In the genomic region with DNA sequence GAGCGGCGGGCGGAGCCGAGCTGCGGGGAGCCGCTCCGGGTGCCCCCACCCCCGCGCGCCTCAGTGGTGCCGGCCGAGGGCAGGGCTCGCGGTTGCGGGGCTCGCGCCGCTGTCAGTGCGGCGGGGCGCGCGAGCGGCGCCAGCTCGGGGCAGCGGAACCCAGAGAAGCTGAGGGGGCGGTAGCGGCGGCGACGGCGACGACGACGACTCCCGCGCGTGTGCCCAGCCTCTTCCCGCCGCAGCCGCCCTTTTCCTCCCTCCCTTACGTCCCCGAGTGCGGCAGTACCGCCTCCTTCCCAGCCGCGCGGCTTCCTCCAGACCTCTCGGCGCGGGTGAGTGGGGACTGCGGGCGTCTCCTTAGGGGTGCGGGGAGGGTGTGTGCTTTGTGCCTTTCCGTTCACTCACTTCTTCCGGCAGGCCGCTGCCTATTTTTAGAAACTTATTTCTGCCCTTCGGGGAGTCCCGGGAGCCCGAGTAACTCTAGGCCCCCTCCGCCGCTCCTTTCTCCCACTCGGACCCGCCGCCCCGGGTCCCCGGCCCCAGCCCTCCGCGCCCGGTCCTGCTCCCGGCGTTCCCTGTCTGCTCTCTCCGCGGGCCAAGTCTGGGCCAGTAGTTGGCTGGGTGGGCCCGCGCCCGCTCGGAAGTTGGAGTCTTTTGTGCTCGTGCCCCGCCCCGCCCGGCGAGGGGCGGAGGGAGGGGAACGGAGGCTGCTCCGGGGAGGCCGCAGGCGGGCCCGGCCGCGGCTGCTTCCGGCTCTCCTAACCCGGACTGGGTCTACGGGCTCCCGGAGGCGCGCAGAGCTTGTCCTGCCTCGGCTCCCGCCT, we compare ENCODE assay signal across 8 cellular contexts. TPM values are rescaled to one million over a fixed set of nuclear protein-coding genes. Genes with fewer than 3 reads are reported as not detected.
DNase-seq lines count a peak whose midpoint lies in the region; ATAC-seq and TF ChIP-seq lines count a peak whose summit lies in the region.

A gene (plus strand): TSS at position 112 of the 824 bp plus-strand sequence. CDS start 78,164 bp downstream, outside the sequence.

- H3K4me1 Mint-ChIP-seq in CD8-positive, alpha-beta T cell (ENCODE audit: low read depth): peaks cover 68% of the 10 kb centered on the region
- peaks cover 59% of the 10 kb centered on the region for H3K4me1 Mint-ChIP-seq in activated CD8-positive, alpha-beta memory T cell treated with anti-CD3 and anti-CD28 coated beads, Interleukin-2, amount 10 ng/mL, durations not matched to agents 7 days and 5 days

- H3K27ac Mint-ChIP-seq in CD8-positive, alpha-beta T cell: peak within 1 kb of the TSS; percentile 98
- H3K27ac Mint-ChIP-seq in activated CD8-positive, alpha-beta memory T cell treated with anti-CD3 and anti-CD28 coated beads, Interleukin-2, amount 10 ng/mL, durations not matched to agents 7 days and 5 days: peak within 1 kb of the TSS; percentile 98

- no peaks in the 10 kb centered on the region for H3K27me3 Mint-ChIP-seq in CD8-positive, alpha-beta T cell (ENCODE audit: low read depth)
- no peaks in the 10 kb centered on the region for H3K27me3 Mint-ChIP-seq in activated CD8-positive, alpha-beta memory T cell treated with anti-CD3 and anti-CD28 coated beads, Interleukin-2, amount 10 ng/mL, durations not matched to agents 7 days and 5 days

- peak; percentile 46 for ATAC-seq in CD8-positive, alpha-beta T cell
- ATAC-seq in GM19452 (IDR thresholded peaks at IDR 0.05; ENCODE audit: unreplicated experiment): peak; percentile 56
- ATAC-seq in HG03575 (IDR thresholded peaks at IDR 0.05; ENCODE audit: extremely low read depth, insufficient number of reproducible peaks, low FRiP score, unreplicated experiment): peak; percentile 9
- ATAC-seq in activated CD8-positive, alpha-beta memory T cell treated with anti-CD3 and anti-CD28 coated beads, Interleukin-2, amount 10 ng/mL, durations not matched to agents 7 days and 5 days: peak; percentile 61

- peak; percentile 50 to 88 (median 77) for DNase-seq in CD8-positive, alpha-beta T cell
- DNase-seq in NOMO-1 (lab: John Stamatoyannopoulos, UW; ENCODE audit: unreplicated experiment in 2 of 2): peak; percentile 64 to 86
- DNase-seq in activated CD8-positive, alpha-beta memory T cell treated with anti-CD3 and anti-CD28 coated beads, Interleukin-2, amount 10 ng/mL, durations not matched to agents 7 days and 5 days: peak; percentile 87
- peak; percentile 93 for DNase-seq in midbrain (lab: John Stamatoyannopoulos, UW)
- peak; percentile 43 to 61 for DNase-seq in stimulated activated CD8-positive, alpha-beta memory T cell treated with anti-CD3 and anti-CD28 coated beads, Interleukin-2, amount 100 ng/mL, for 1 hour (ENCODE audit: low read depth in 2 of 2)

- in situ Hi-C loops in endometrial microvascular endothelial cells (cut with HindIII; ENCODE audit: inconsistent ontology term, low pct_unique_long_range_greater_than_20kb, low sequenced_read_pairs): no loop called here

- H3K36me3 Mint-ChIP-seq in CD8-positive, alpha-beta T cell: peaks cover 25% of the 10 kb centered on the region
- H3K36me3 Mint-ChIP-seq in activated CD8-positive, alpha-beta memory T cell treated with anti-CD3 and anti-CD28 coated beads, Interleukin-2, amount 10 ng/mL, durations not matched to agents 7 days and 5 days: peaks cover 34% of the 10 kb centered on the region

- no peak for TF ChIP-seq CTCF in CD8-positive, alpha-beta T cell (IDR thresholded peaks at IDR 0.05)

- peaks cover 48% of the 10 kb centered on the region for H3K4me1 ChIP-seq in CD8-positive, alpha-beta T cell (ENCODE audit: insufficient read depth, low read length)

- peak within 1 kb of the TSS; percentile 97 for H3K4me3 ChIP-seq in CD8-positive, alpha-beta T cell (ENCODE audit: low read depth, low read length)

- intact Hi-C loops in CD8-positive, alpha-beta T cell (cut with DNase I, micrococcal nuclease): loop anchor here (1.0 to 10.0 kb wide), 16 partner anchors 63 to 1778 kb away; a partner anchor contains a TSS

- POLR2A ChIA-PET in CD8-positive, alpha-beta T cell (lab: Charles Lee): interaction anchor here (0.5 to 3.6 kb wide), 19 partner anchors 9 to 1960 kb away, joined by 3 to 31 read pairs (median 4); a partner anchor contains a TSS

- H3K36me3 ChIP-seq in CD8-positive, alpha-beta T cell (ENCODE audit: insufficient read depth, low read length): no peaks in the 10 kb centered on the region

- H3K9me3 ChIP-seq in CD8-positive, alpha-beta T cell (ENCODE audit: low read length): no peaks in the 10 kb centered on the region

- no peaks in the 10 kb centered on the region for H3K9me3 Mint-ChIP-seq in CD8-positive, alpha-beta T cell
- no peaks in the 10 kb centered on the region for H3K9me3 Mint-ChIP-seq in activated CD8-positive, alpha-beta memory T cell treated with anti-CD3 and anti-CD28 coated beads, Interleukin-2, amount 10 ng/mL, durations not matched to agents 7 days and 5 days (ENCODE audit: low read depth)

- CTCF ChIA-PET in CD8-positive, alpha-beta T cell (lab: Charles Lee): interaction anchor here (0.5 to 1.2 kb wide), 3 partner anchors 75 to 118 kb away, joined by 3 read pairs; a partner anchor contains a TSS
- CTCF ChIA-PET in activated CD8-positive, alpha-beta memory T cell treated with anti-CD3 and anti-CD28 coated beads, Interleukin-2, amount 10 ng/mL, durations not matched to agents 7 days and 5 days (lab: Charles Lee): interaction anchor here (1.0 to 3.0 kb wide), 7 partner anchors 17 to 182 kb away, joined by 3 to 8 read pairs (median 4); a partner anchor contains a TSS

- H3K27ac ChIP-seq in CD8-positive, alpha-beta T cell (ENCODE audit: low read depth, low read length): peak within 1 kb of the TSS; percentile 86

- H3K27me3 ChIP-seq in CD8-positive, alpha-beta T cell (ENCODE audit: insufficient read depth, low read length): no peaks in the 10 kb centered on the region

- peak within 1 kb of the TSS; percentile 98 for H3K4me3 Mint-ChIP-seq in CD8-positive, alpha-beta T cell
- H3K4me3 Mint-ChIP-seq in activated CD8-positive, alpha-beta memory T cell treated with anti-CD3 and anti-CD28 coated beads, Interleukin-2, amount 10 ng/mL, durations not matched to agents 7 days and 5 days: peak within 1 kb of the TSS; percentile 98

RNA-seq across cellular contexts. Expression of the gene that starts here (rescaled TPM):
- total RNA-seq in CD8-positive, alpha-beta T cell: 100 to 1,000 TPM; 110 to 113 TPM
- total RNA-seq in activated CD8-positive, alpha-beta memory T cell treated with anti-CD3 and anti-CD28 coated beads, Interleukin-2, amount 10 ng/mL, durations not matched to agents 7 days and 5 days: 100 to 1,000 TPM; 177 to 221 TPM
- 145 TPM for total RNA-seq in endometrial microvascular endothelial cells (ENCODE audit: inconsistent ontology term)

Comparison
In these comparisons a context has a peak if more than half of its experiments do, and no peak if none do; other contexts are left out.
1. Peak in every context shown above with its lines: DNase-seq, ATAC-seq, H3K4me3 ChIP-seq and H3K27ac ChIP-seq.
2. ATAC-seq: peak in every context shown above with its lines; median percentile 61 in activated CD8-positive, alpha-beta memory T cell treated with anti-CD3 and anti-CD28 coated beads, Interleukin-2, amount 10 ng/mL, durations not matched to agents 7 days and 5 days; 56 in GM19452; 46 in CD8-positive, alpha-beta T cell; 9 in HG03575.